12 cellular contexts compared by ENCODE assay signal in genomic region chr1:61215676-61216289, GRCh38.
"Had no signal": no experiment of that assay in that cellular context is flagged by ENCODE, and none has a peak within 500 bp of the region (broad histone marks: within the 10 kb centered on the region; RNA-seq: fewer than 3 reads in every experiment).

No MANE protein-coding gene starts in this region.

- H3K4me1 ChIP-seq: left lung, transverse colon had no signal

- H3K36me3 ChIP-seq: adrenal gland, left lung, transverse colon had no signal

- DNase-seq: activated CD4-positive, alpha-beta T cell treated with anti-CD3 and anti-CD28 coated beads, Interleukin-2, amount 50 U/mL, for 1 hour; activated CD4-positive, CD25-positive, alpha-beta regulatory T cell; activated naive CD4-positive, alpha-beta T cell treated with anti-CD3 and anti-CD28 coated beads, Interleukin-2, amount 50 U/mL, for 16 hours; adrenal gland; body of pancreas; dermis blood vessel endothelial cell; glutamatergic neuron; left lung; transverse colon had no signal

- H3K9me3 ChIP-seq: adrenal gland, body of pancreas, left lung, transverse colon had no signal

- H3K27ac ChIP-seq: body of pancreas, left lung, parathyroid adenoma, transverse colon had no signal

- H3K4me3 ChIP-seq: adrenal gland, body of pancreas, left lung, transverse colon had no signal

- H3K27me3 ChIP-seq: adrenal gland, body of pancreas, left lung, transverse colon had no signal

- ATAC-seq: body of pancreas; esophagus mucosa; left lung; stimulated activated effector memory CD8-positive, alpha-beta T cell treated with anti-CD3 and anti-CD28 coated beads, Interleukin-12 subunit alpha, Interleukin-12 subunit beta, amount 100 ng/mL, for 72 hours had no signal

- H3K9ac ChIP-seq: parathyroid adenoma had no signal
